ENCODE assay signal across 9 cellular contexts in genomic region chr19:46624958-46625661, GRCh38. TPM values are rescaled to one million over a fixed set of nuclear protein-coding genes. Genes with fewer than 3 reads are reported as not detected.
DNase-seq lines count a peak whose midpoint lies in the region; ATAC-seq and TF ChIP-seq lines count a peak whose summit lies in the region.
"Had no signal": no experiment of that assay in that cellular context is flagged by ENCODE, and none has a peak within 500 bp of the region (broad histone marks: within the 10 kb centered on the region; RNA-seq: fewer than 3 reads in every experiment).

A gene with protein sequence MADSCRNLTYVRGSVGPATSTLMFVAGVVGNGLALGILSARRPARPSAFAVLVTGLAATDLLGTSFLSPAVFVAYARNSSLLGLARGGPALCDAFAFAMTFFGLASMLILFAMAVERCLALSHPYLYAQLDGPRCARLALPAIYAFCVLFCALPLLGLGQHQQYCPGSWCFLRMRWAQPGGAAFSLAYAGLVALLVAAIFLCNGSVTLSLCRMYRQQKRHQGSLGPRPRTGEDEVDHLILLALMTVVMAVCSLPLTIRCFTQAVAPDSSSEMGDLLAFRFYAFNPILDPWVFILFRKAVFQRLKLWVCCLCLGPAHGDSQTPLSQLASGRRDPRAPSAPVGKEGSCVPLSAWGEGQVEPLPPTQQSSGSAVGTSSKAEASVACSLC (minus strand): TSS chr19:46625089. CDS start chr19:46624225, 864 bp downstream.

- no peaks in the 10 kb centered on the region for H3K9me3 Mint-ChIP-seq in HFFc6
- H3K9me3 Mint-ChIP-seq in activated naive CD8-positive, alpha-beta T cell (ENCODE audit: low read depth) = no peaks in the 10 kb centered on the region

- no peaks in the 10 kb centered on the region for H3K9me3 ChIP-seq in BLaER1 treated with 17β-estradiol and CSF1 and Interleukin-3, amounts not matched to agents 10 nM and 100 nM (replicated peaks in 1 of 11)
- no peaks in the 10 kb centered on the region for H3K9me3 ChIP-seq in right lobe of liver
- H3K9me3 ChIP-seq in upper lobe of left lung = no peaks in the 10 kb centered on the region

- DNase-seq in HFFc6 (peak; percentile 85), right lobe of liver (no peak), upper lobe of left lung (no peak), hippocampal formation (lab: John Stamatoyannopoulos, UW) (no peak)

- H3K27ac Mint-ChIP-seq in HFFc6 = peak within 1 kb of the TSS; percentile 99
- peak within 1 kb of the TSS; percentile 86 for H3K27ac Mint-ChIP-seq in activated naive CD8-positive, alpha-beta T cell

- peak within 1 kb of the TSS; percentile 46 to 79 (median 71); a peak in 20 of 22 replicates for H3K27ac ChIP-seq in BLaER1 treated with 17β-estradiol and CSF1 and Interleukin-3, amounts not matched to agents 10 nM and 100 nM
- H3K27ac ChIP-seq in right lobe of liver (peak within 1 kb of the TSS; percentile 15 to 70 (median 47)), upper lobe of left lung (peak within 1 kb of the TSS; percentile 63 to 88 (median 80))
- H3K27ac ChIP-seq: KMS-11 had no signal

- H3K27me3 ChIP-seq in BLaER1 treated with 17β-estradiol and CSF1 and Interleukin-3, amounts not matched to agents 10 nM and 100 nM = no peaks in the 10 kb centered on the region
- H3K27me3 ChIP-seq in right lobe of liver = no peaks in the 10 kb centered on the region
- H3K27me3 ChIP-seq in upper lobe of left lung = no peaks in the 10 kb centered on the region

- H3K4me3 Mint-ChIP-seq in HFFc6 = peak within 1 kb of the TSS; percentile 94
- peak within 1 kb of the TSS; percentile 90 for H3K4me3 Mint-ChIP-seq in activated naive CD8-positive, alpha-beta T cell

- H3K27me3 Mint-ChIP-seq in HFFc6 (ENCODE audit: insufficient read depth) = peaks cover 1% of the 10 kb centered on the region
- H3K27me3 Mint-ChIP-seq in activated naive CD8-positive, alpha-beta T cell = no peaks in the 10 kb centered on the region

- ATAC-seq in right lobe of liver (peak; percentile 19 to 38 (median 28)), upper lobe of left lung (ENCODE audit: low FRiP score in 2 of 2) (peak; percentile 62 to 84), HG03460 (IDR thresholded peaks at IDR 0.05; ENCODE audit: unreplicated experiment) (no peak), GM18517 (IDR thresholded peaks at IDR 0.05; ENCODE audit: unreplicated experiment) (no peak)

- H3K4me1 Mint-ChIP-seq in HFFc6 (ENCODE audit: low read depth) = peaks cover 48% of the 10 kb centered on the region
- H3K4me1 Mint-ChIP-seq in activated naive CD8-positive, alpha-beta T cell (ENCODE audit: low read depth) = peaks cover 40% of the 10 kb centered on the region

- H3K36me3 Mint-ChIP-seq in HFFc6 (ENCODE audit: low read depth) = peaks cover 10% of the 10 kb centered on the region; the same call in 1 of the 2 replicates
- no peaks in the 10 kb centered on the region for H3K36me3 Mint-ChIP-seq in activated naive CD8-positive, alpha-beta T cell

- peak within 1 kb of the TSS; percentile 79 to 100 (median 89) for H3K4me2 ChIP-seq in BLaER1 treated with 17β-estradiol and CSF1 and Interleukin-3, amounts not matched to agents 10 nM and 100 nM
- H3K4me2 ChIP-seq: KMS-11 had no signal

- intact Hi-C loops in right lobe of liver (cut with DNase I) = no loop called here

- H3K9ac ChIP-seq in BLaER1 treated with 17β-estradiol and CSF1 and Interleukin-3, amounts not matched to agents 10 nM and 100 nM = peak within 1 kb of the TSS in 10 of 11 experiments; percentile 9 to 77 (median 68); a peak in 19 of 22 replicates
- H3K9ac ChIP-seq: KMS-11 had no signal

- WGBS in right lobe of liver (ENCODE audit: insufficient coverage, low coverage, low lambda C conversion rate, missing lambda C conversion rate) = 23% methylated on average over 13 of the region's 13 CpGs
- 26 to 29% methylated on average over 11 to 13 of the region's 13 CpGs for WGBS in upper lobe of left lung, 2 donors

- TF ChIP-seq CTCF in HFFc6 (IDR thresholded peaks at IDR 0.05) = peak; percentile 22
- no peak for TF ChIP-seq CTCF in right lobe of liver (IDR thresholded peaks at IDR 0.05)
- no peak for TF ChIP-seq CTCF in upper lobe of left lung (IDR thresholded peaks at IDR 0.05)

- peak within 1 kb of the TSS in 8 of 10 experiments; percentile 43 to 68 (median 52); a peak in 15 of 20 replicates for H3K4me3 ChIP-seq in BLaER1 treated with 17β-estradiol and CSF1 and Interleukin-3, amounts not matched to agents 10 nM and 100 nM
- H3K4me3 ChIP-seq in right lobe of liver (peak within 1 kb of the TSS; percentile 25 to 32 (median 28)), upper lobe of left lung (peak within 1 kb of the TSS; percentile 8 to 47 (median 32))

- 0 out of 22 replicates have a peak, but pooled peaks cover 0 to 6% (median 0%) of the 10 kb centered on the region in 11 experiments for H4K20me1 ChIP-seq in BLaER1 treated with 17β-estradiol and CSF1 and Interleukin-3, amounts not matched to agents 10 nM and 100 nM

- H3K4me1 ChIP-seq in BLaER1 treated with 17β-estradiol and CSF1 and Interleukin-3, amounts not matched to agents 10 nM and 100 nM = peaks cover 78 to 96% (median 85%) of the 10 kb centered on the region in 10 experiments
- H3K4me1 ChIP-seq in right lobe of liver = no peaks in the 10 kb centered on the region
- peaks cover 27 to 30% (median 29%) of the 10 kb centered on the region in 4 donors for H3K4me1 ChIP-seq in upper lobe of left lung

- peaks cover 0 to 16% (median 0%) of the 10 kb centered on the region in 11 experiments; a peak in 4 of 22 replicates for H3K36me3 ChIP-seq in BLaER1 treated with 17β-estradiol and CSF1 and Interleukin-3, amounts not matched to agents 10 nM and 100 nM
- H3K36me3 ChIP-seq in right lobe of liver (no peaks in the 10 kb centered on the region), upper lobe of left lung (no peaks in the 10 kb centered on the region)

- no peak for TF ChIP-seq EP300 in upper lobe of left lung (IDR thresholded peaks at IDR 0.05)

- TF ChIP-seq POLR2A in right lobe of liver (IDR thresholded peaks at IDR 0.05) (peak; percentile 23), upper lobe of left lung (IDR thresholded peaks at IDR 0.05) (peak in 1 of 4 donors; percentile 53)

RNA-seq across cellular contexts. Expression of the gene that starts here (rescaled TPM):
- total RNA-seq in HFFc6 (2021; fragmentation: NEBNext Ultra II Directional; extraction: Animal tissue kit (Norgen Biotek cat#: 25700)) = 10 to 100 TPM; 16.0 to 26.6 (median 17.9) TPM
- 1 to 10 TPM; 2.4 to 4.1 (median 3.0) TPM for total RNA-seq in right lobe of liver
- 10 to 100 TPM in 3 of 6 donors, 1 to 10 TPM in 3; 6.4 to 26.0 (median 11.1) TPM for total RNA-seq in upper lobe of left lung

Comparison
In these comparisons a context has a peak if more than half of its experiments do, and no peak if none do; other contexts are left out.
1. ATAC-seq: peak in right lobe of liver (4 of 4) and upper lobe of left lung (2 of 2); none in HG03460 (single experiment) and GM18517 (single experiment).
2. Peak in every context shown above with its lines, with median percentiles within 50 percentile points of each other: H3K27ac ChIP-seq and H3K4me3 ChIP-seq.